Comparison of ENCODE assay signal across 28 cellular contexts in genomic region chr13:44448875-44449274, GRCh38.
"Had no signal": no experiment of that assay in that cellular context is flagged by ENCODE, and none has a peak within 500 bp of the region (broad histone marks: within the 10 kb centered on the region; RNA-seq: fewer than 3 reads in every experiment).

No MANE protein-coding gene starts in this region.

- H3K27me3 ChIP-seq: MG63, Peyer's patch, SJCRH30 had no signal

- H3K36me3 Mint-ChIP-seq: activated CD8-positive, alpha-beta memory T cell treated with anti-CD3 and anti-CD28 coated beads, Interleukin-2, amount 10 ng/mL, durations not matched to agents 7 days and 5 days; activated naive CD4-positive, alpha-beta T cell treated with anti-CD3 and anti-CD28 coated beads, Interleukin-2, amount 50 U/mL, for 72 hours; WTC11 had no signal

- H3K4me3 ChIP-seq: MG63, Peyer's patch, SJCRH30 had no signal

- H3K27me3 Mint-ChIP-seq: activated naive CD8-positive, alpha-beta T cell treated with anti-CD3 and anti-CD28 coated beads, Interleukin-2, amount 50 U/mL, for 24 hours; activated T-cell treated with anti-CD3 and anti-CD28 coated beads, Interleukin-2, amount 50 U/mL, for 24 hours had no signal

- H3K4me1 Mint-ChIP-seq: activated CD8-positive, alpha-beta memory T cell treated with anti-CD3 and anti-CD28 coated beads, Interleukin-2, amount 10 ng/mL, durations not matched to agents 7 days and 5 days; activated naive CD8-positive, alpha-beta T cell treated with anti-CD3 and anti-CD28 coated beads, Interleukin-2, amount 50 U/mL, for 24 hours had no signal

- H3K36me3 ChIP-seq: Peyer's patch, SJCRH30 had no signal

- H3K9me3 Mint-ChIP-seq: activated naive CD4-positive, alpha-beta T cell treated with anti-CD3 and anti-CD28 coated beads, Interleukin-2, amount 50 U/mL, for 72 hours; activated naive CD8-positive, alpha-beta T cell treated with anti-CD3 and anti-CD28 coated beads, Interleukin-2, amount 50 U/mL, for 24 hours; activated T-cell treated with anti-CD3 and anti-CD28 coated beads, Interleukin-2, amount 50 U/mL, for 24 hours; WTC11 had no signal

- DNase-seq: activated CD4-positive, alpha-beta T cell treated with anti-CD3 and anti-CD28 coated beads for 48 hours; activated CD4-positive, alpha-beta T cell treated with anti-CD3 and anti-CD28 coated beads, Interleukin-2, amount 50 U/mL, for 4 hours; activated CD4-positive, CD25-positive, alpha-beta regulatory T cell treated with anti-CD3 and anti-CD28 coated beads, Interleukin-2, amount 50 U/mL, for 72 hours; activated CD8-positive, alpha-beta memory T cell treated with anti-CD3 and anti-CD28 coated beads, Interleukin-2, amount 10 ng/mL, durations not matched to agents 7 days and 5 days; activated effector memory CD4-positive, alpha-beta T cell treated with anti-CD3 and anti-CD28 coated beads, Interleukin-2, amount 50 U/mL, for 16 hours; activated naive CD4-positive, alpha-beta T cell treated with Interleukin-2 at 50 U/mL for 16 hours; activated naive CD8-positive, alpha-beta T cell treated with anti-CD3 and anti-CD28 coated beads, Interleukin-2, amount 50 U/mL, for 24 hours; activated T-cell treated with anti-CD3 and anti-CD28 coated beads, Interleukin-2, amount 50 U/mL, for 24 hours; amniotic stem cell; MG63; MV-4-11; NCI-H1092 treated with DMSO at 0.1 percent for 48 hours; NCI-H1436; NCI-H1694 treated with DMSO at 0.1 percent for 48 hours; NCI-H2029 treated with DMSO at 0.1 percent for 48 hours; NCI-H345; NCI-H510A; NCI-H526 treated with DMSO at 0.1 percent for 48 hours; NCI-H82; NK-92 treated with Interleukin-12 subunit alpha and Interleukin-12 subunit beta, amount 100 ng/mL, for 24 hours; Peyer's patch; Right ventricle myocardium superior; SJCRH30; SK-N-SH; T-helper 1 cell had no signal

- H3K27ac Mint-ChIP-seq: activated CD8-positive, alpha-beta memory T cell treated with anti-CD3 and anti-CD28 coated beads, Interleukin-2, amount 10 ng/mL, durations not matched to agents 7 days and 5 days; activated naive CD4-positive, alpha-beta T cell treated with anti-CD3 and anti-CD28 coated beads, Interleukin-2, amount 50 U/mL, for 72 hours; activated naive CD8-positive, alpha-beta T cell treated with anti-CD3 and anti-CD28 coated beads, Interleukin-2, amount 50 U/mL, for 24 hours; activated T-cell treated with anti-CD3 and anti-CD28 coated beads, Interleukin-2, amount 50 U/mL, for 24 hours; WTC11 had no signal

- ATAC-seq: activated CD8-positive, alpha-beta memory T cell treated with anti-CD3 and anti-CD28 coated beads, Interleukin-2, amount 10 ng/mL, durations not matched to agents 7 days and 5 days; activated naive CD4-positive, alpha-beta T cell treated with anti-CD3 and anti-CD28 coated beads, Interleukin-2, amount 50 U/mL, for 72 hours; activated naive CD8-positive, alpha-beta T cell treated with anti-CD3 and anti-CD28 coated beads, Interleukin-2, amount 50 U/mL, for 24 hours; WTC11 had no signal

- H3K9me3 ChIP-seq: MG63, Peyer's patch, SJCRH30, SK-N-SH had no signal

- H3K4me1 ChIP-seq: Peyer's patch, SJCRH30 had no signal

- H3K4me3 Mint-ChIP-seq: activated CD8-positive, alpha-beta memory T cell treated with anti-CD3 and anti-CD28 coated beads, Interleukin-2, amount 10 ng/mL, durations not matched to agents 7 days and 5 days; activated naive CD8-positive, alpha-beta T cell treated with anti-CD3 and anti-CD28 coated beads, Interleukin-2, amount 50 U/mL, for 24 hours; activated T-cell treated with anti-CD3 and anti-CD28 coated beads, Interleukin-2, amount 50 U/mL, for 24 hours; brain; WTC11 had no signal
